ENCODE assay signal across 7 cellular contexts in the genomic region with DNA sequence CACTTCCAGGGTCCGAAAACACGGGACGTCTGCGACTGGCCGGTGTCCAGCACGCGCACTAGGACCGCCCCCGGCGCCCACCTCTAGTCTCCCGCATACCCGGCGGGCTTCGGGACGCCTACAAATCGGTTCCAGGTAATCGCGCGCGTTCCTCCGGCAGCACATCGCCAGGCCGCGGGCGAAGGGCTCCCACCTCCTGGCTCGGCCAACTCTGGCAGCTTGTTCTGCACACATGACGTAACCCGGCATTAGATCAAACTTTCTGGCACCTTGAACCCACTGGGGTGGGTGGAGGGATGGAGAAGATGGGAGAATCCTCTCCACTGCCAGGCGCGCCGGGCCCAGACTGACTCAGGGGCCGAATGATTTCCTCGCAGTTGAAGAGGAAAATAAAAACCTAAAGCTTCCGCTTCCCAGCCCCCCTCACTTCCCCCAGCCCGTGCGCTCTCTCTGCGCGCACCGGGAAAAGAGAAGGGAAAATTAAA. TPM values are rescaled to one million over a fixed set of nuclear protein-coding genes. Genes with fewer than 3 reads are reported as not detected.
DNase-seq lines count a peak whose midpoint lies in the region; ATAC-seq and TF ChIP-seq lines count a peak whose summit lies in the region.

No MANE protein-coding gene starts in this region.

- DNase-seq in GM12864 (ENCODE audit: low read depth) (no peak), NCI-H524 treated with DMSO at 0.1 percent for 48 hours (lab: John Stamatoyannopoulos, UW) (peak; percentile 21), kidney glomerular epithelial cell (lab: John Stamatoyannopoulos, UW) (peak; percentile 54), NCI-H146 (lab: John Stamatoyannopoulos, UW) (no peak)
- no peak for DNase-seq in central memory CD8-positive, alpha-beta T cell (ENCODE audit: low spot score in 2 of 2)

- no peak for ATAC-seq in central memory CD8-positive, alpha-beta T cell (replicated peaks; ENCODE audit: extremely low read depth, poor library complexity, severe bottlenecking)
- no peak for ATAC-seq in esophagus mucosa

- peaks cover 68% of the 10 kb centered on the region for H3K27me3 Mint-ChIP-seq in central memory CD8-positive, alpha-beta T cell
- H3K27me3 Mint-ChIP-seq in stimulated activated naive CD8-positive, alpha-beta T cell treated with anti-CD3 and anti-CD28 coated beads, Interleukin-15, Interleukin-2, amounts not matched to agents 100 ng/mL and 50 ng/mL, for 24 hours = peaks cover 77% of the 10 kb centered on the region

- H3K4me1 Mint-ChIP-seq in central memory CD8-positive, alpha-beta T cell = peaks cover 35% of the 10 kb centered on the region
- H3K4me1 Mint-ChIP-seq in stimulated activated naive CD8-positive, alpha-beta T cell treated with anti-CD3 and anti-CD28 coated beads, Interleukin-15, Interleukin-2, amounts not matched to agents 100 ng/mL and 50 ng/mL, for 24 hours (ENCODE audit: low read depth) = peaks cover 33% of the 10 kb centered on the region

- no peak for TF ChIP-seq CTCF in GM12864 (IDR thresholded peaks at IDR 0.05; ENCODE audit: low read depth, low read length, missing control alignments)

- peaks cover 4% of the 10 kb centered on the region for H3K36me3 Mint-ChIP-seq in central memory CD8-positive, alpha-beta T cell (ENCODE audit: insufficient read depth)
- H3K36me3 Mint-ChIP-seq in stimulated activated naive CD8-positive, alpha-beta T cell treated with anti-CD3 and anti-CD28 coated beads, Interleukin-15, Interleukin-2, amounts not matched to agents 100 ng/mL and 50 ng/mL, for 24 hours (ENCODE audit: low read depth) = no peaks in the 10 kb centered on the region

- H3K4me3 ChIP-seq in GM12864 (ENCODE audit: low read depth, low read length) = peak overlapping the region; percentile 66

- H3K9me3 Mint-ChIP-seq in central memory CD8-positive, alpha-beta T cell = no peaks in the 10 kb centered on the region
- no peaks in the 10 kb centered on the region for H3K9me3 Mint-ChIP-seq in stimulated activated naive CD8-positive, alpha-beta T cell treated with anti-CD3 and anti-CD28 coated beads, Interleukin-15, Interleukin-2, amounts not matched to agents 100 ng/mL and 50 ng/mL, for 24 hours

- no peak overlapping the region for H3K27ac Mint-ChIP-seq in central memory CD8-positive, alpha-beta T cell (ENCODE audit: low read depth)
- H3K27ac Mint-ChIP-seq in stimulated activated naive CD8-positive, alpha-beta T cell treated with anti-CD3 and anti-CD28 coated beads, Interleukin-15, Interleukin-2, amounts not matched to agents 100 ng/mL and 50 ng/mL, for 24 hours = no peak overlapping the region

- peak overlapping the region; percentile 72 for H3K4me3 Mint-ChIP-seq in central memory CD8-positive, alpha-beta T cell
- H3K4me3 Mint-ChIP-seq in stimulated activated naive CD8-positive, alpha-beta T cell treated with anti-CD3 and anti-CD28 coated beads, Interleukin-15, Interleukin-2, amounts not matched to agents 100 ng/mL and 50 ng/mL, for 24 hours = peak overlapping the region; percentile 45

RNA-seq across cellular contexts. Expression of a gene that starts 1.2 kb away (rescaled TPM):
- 29.7 TPM for total RNA-seq in esophagus mucosa

Comparison
In these comparisons a context has a peak if more than half of its experiments do, and no peak if none do; other contexts are left out.
1. DNase-seq: peak in NCI-H524 treated with DMSO at 0.1 percent for 48 hours (single experiment) and kidney glomerular epithelial cell (single experiment); none in GM12864 (single experiment), central memory CD8-positive, alpha-beta T cell (0 of 2) and NCI-H146 (single experiment).